ENCODE assay signal across 8 cellular contexts in the genomic region with DNA sequence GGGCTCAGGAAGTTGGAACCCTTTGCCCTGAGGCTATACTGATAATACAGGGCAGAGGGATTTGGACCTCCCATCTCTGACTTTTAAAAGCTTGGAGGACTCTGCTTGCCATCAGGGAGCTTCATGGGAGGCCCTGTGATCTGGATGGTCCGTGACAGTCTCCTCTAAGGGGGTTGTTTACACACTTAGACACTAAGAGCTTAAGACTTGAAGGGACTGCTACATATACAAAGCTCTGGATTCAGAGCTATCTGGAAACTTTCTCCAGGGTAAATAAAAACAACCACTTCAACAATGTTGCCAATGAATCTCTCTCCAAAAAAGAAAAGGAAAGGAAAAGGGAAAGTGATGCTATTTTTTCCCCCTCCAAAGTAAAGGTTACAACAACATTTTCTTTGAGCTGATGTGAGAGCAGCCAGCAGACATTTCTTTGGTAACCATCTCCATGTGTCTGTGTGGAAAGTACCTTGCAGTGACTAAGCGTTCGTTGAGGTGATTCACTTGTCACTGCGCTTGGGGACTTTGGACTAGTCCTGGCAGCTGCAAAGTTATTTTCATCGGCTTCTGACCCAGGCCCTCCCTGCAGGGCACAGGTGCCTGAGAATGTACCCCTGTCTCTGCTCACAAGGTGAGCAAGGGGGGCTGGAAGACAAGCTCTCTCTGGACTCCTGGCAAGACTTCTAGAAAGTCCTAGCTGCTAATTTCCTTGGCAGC.
DNase-seq lines count a peak whose midpoint lies in the region; ATAC-seq, FAIRE-seq and TF ChIP-seq lines count a peak whose summit lies in the region.

No MANE protein-coding gene starts in this region.

- no peak overlapping the region for H3K4ac ChIP-seq in neuronal stem cell (ENCODE audit: low read length)

- no peak overlapping the region for H3K18ac ChIP-seq in neuronal stem cell (ENCODE audit: low read length)

- FAIRE-seq in H54 (lab: Jason Lieb, UNC): peak; percentile 88

- H3K27ac ChIP-seq in Panc1 (ENCODE audit: low read length): peak overlapping the region; percentile 44; the same call in 1 of the 2 replicates
- H3K27ac ChIP-seq in suprapubic skin: peak overlapping the region; percentile 85
- H3K27ac ChIP-seq in neuronal stem cell (replicated peaks; ENCODE audit: low read length): no peak overlapping the region

- no peak overlapping the region for H2BK5ac ChIP-seq in neuronal stem cell (ENCODE audit: low read length)

- H3K23ac ChIP-seq in neuronal stem cell (ENCODE audit: low read depth, low read length, poor library complexity): no peak overlapping the region

- CTCF ChIA-PET in Panc1 (lab: Charles Lee): no interaction called here

- no peak overlapping the region for H2BK15ac ChIP-seq in neuronal stem cell (ENCODE audit: low read length)

- H3K4me1 ChIP-seq in Panc1 (ENCODE audit: control insufficient read depth, insufficient read depth, low read length) (peaks cover 11% of the 10 kb centered on the region; the same call in 1 of the 2 replicates), suprapubic skin (peaks cover 44% of the 10 kb centered on the region), neuronal stem cell (ENCODE audit: control insufficient read depth in 2 of 2, insufficient read depth in 1 of 2, low read depth in 1 of 2, low read length in 2 of 2) (peaks cover 0 to 5% of the 10 kb centered on the region in 2 donors)

- no peak for TF ChIP-seq EP300 in suprapubic skin (IDR thresholded peaks at IDR 0.05)

- H3K36me3 ChIP-seq in Panc1 (ENCODE audit: control insufficient read depth, insufficient read depth, low read length) (no peaks in the 10 kb centered on the region), suprapubic skin (no peaks in the 10 kb centered on the region), neuronal stem cell (replicated peaks in 1 of 2; ENCODE audit: control insufficient read depth in 2 of 2, insufficient read depth in 2 of 2, low read length in 2 of 2) (no peaks in the 10 kb centered on the region)

- H3K27me3 ChIP-seq in Panc1 (ENCODE audit: control insufficient read depth, insufficient read depth, low read length) (no peaks in the 10 kb centered on the region), suprapubic skin (no peaks in the 10 kb centered on the region), neuronal stem cell (ENCODE audit: control insufficient read depth in 3 of 3, insufficient read depth in 3 of 3, low read depth in 1 of 3, low read length in 3 of 3) (no peaks in the 10 kb centered on the region)

- H2AK5ac ChIP-seq in neuronal stem cell (ENCODE audit: low read depth, low read length): no peak overlapping the region

- peak; percentile 78 for ATAC-seq in Panc1

- no peak overlapping the region for H3K9ac ChIP-seq in neuronal stem cell (ENCODE audit: low read depth, low read length, poor library complexity)

- no peak for TF ChIP-seq CTCF in GM12865 (IDR thresholded peaks at IDR 0.05; ENCODE audit: insufficient read depth, low read depth, low read length, missing control alignments)
- TF ChIP-seq CTCF in Panc1 (IDR thresholded peaks at IDR 0.05): no peak
- no peak for TF ChIP-seq CTCF in suprapubic skin (IDR thresholded peaks at IDR 0.05)

- TF ChIP-seq POLR2A in H54 (IDR thresholded peaks at IDR 0.05; ENCODE audit: low read depth, low read length): no peak
- peak in 1 of 2 donors; percentile 4 for TF ChIP-seq POLR2A in suprapubic skin (IDR thresholded peaks at IDR 0.05)

- WGBS in suprapubic skin: 19% methylated on average over 5 of the region's 5 CpGs
- no CpG with 5 or more reads among the region's 5 CpGs for WGBS in neuronal stem cell (ENCODE audit: extremely low coverage in 2 of 2, insufficient read length in 2 of 2, insufficient replicate concordance in 1 of 2), 2 donors

- no peak overlapping the region for H4K8ac ChIP-seq in neuronal stem cell (ENCODE audit: low read depth, low read length)

- no peak overlapping the region for H3K14ac ChIP-seq in neuronal stem cell (ENCODE audit: low read length)

- DNase-seq in GM12865 (ENCODE audit: low read depth) (peak; percentile 84), H54 (ENCODE audit: insufficient read length, low spot score) (no peak), Panc1 (ENCODE audit: low read depth, low spot score) (peak; percentile 50), foreskin melanocyte (peak; percentile 3), suprapubic skin (ENCODE audit: low spot score in 2 of 2) (no peak), neuronal stem cell (ENCODE audit: low spot score) (no peak)
- DNase-seq in stimulated activated CD8-positive, alpha-beta memory T cell treated with anti-CD3 and anti-CD28 coated beads, Interleukin-4, amount 100 ng/mL, for 48 hours: no peak
- no peak for DNase-seq in activated CD8-positive, alpha-beta memory T cell treated with anti-CD3 and anti-CD28 coated beads for 24 hours

- intact Hi-C loops in Panc1 (cut with micrococcal nuclease; ENCODE audit: unreplicated experiment): no loop called here

- no peak overlapping the region for H4K91ac ChIP-seq in neuronal stem cell (ENCODE audit: low read depth, low read length, poor library complexity)

- no peak overlapping the region for H2AFZ ChIP-seq in neuronal stem cell (ENCODE audit: low read length)

- H3K4me2 ChIP-seq in neuronal stem cell (ENCODE audit: insufficient read depth, low read length, poor library complexity, severe bottlenecking): no peak overlapping the region

- H2BK12ac ChIP-seq in neuronal stem cell (ENCODE audit: low read length): no peak overlapping the region

- H3K4me3 ChIP-seq in GM12865 (ENCODE audit: low read depth, low read length): peak overlapping the region; percentile 23; the same call in 1 of the 2 replicates
- H3K4me3 ChIP-seq in Panc1 (ENCODE audit: low read depth in 2 of 2, low read length in 2 of 2): no peak overlapping the region
- H3K4me3 ChIP-seq in suprapubic skin: no peak overlapping the region
- H3K4me3 ChIP-seq in neuronal stem cell (ENCODE audit: low read length in 2 of 2): no peak overlapping the region

- POLR2A ChIA-PET in Panc1 (lab: Charles Lee): no interaction called here

- H3K79me1 ChIP-seq in neuronal stem cell (ENCODE audit: low read depth, low read length): no peaks in the 10 kb centered on the region

- in situ Hi-C loops in Panc1 (cut with HindIII; ENCODE audit: low pct_unique_long_range_greater_than_20kb, low sequenced_read_pairs): no loop called here

- H2BK120ac ChIP-seq in neuronal stem cell (ENCODE audit: low read depth, low read length): no peak overlapping the region

- no TSS peak for BruUV-seq in Panc1 (replicated peaks; lab: Mats Ljungman, UMichigan)

- H3K9me3 ChIP-seq in Panc1 (ENCODE audit: control insufficient read depth, insufficient read depth, low read depth, low read length) (no peaks in the 10 kb centered on the region), suprapubic skin (no peaks in the 10 kb centered on the region), neuronal stem cell (replicated peaks in 1 of 2; ENCODE audit: control insufficient read depth in 2 of 2, insufficient read depth in 1 of 2, low read depth in 1 of 2, low read length in 2 of 2) (no peaks in the 10 kb centered on the region)

Comparison
In these comparisons a context has a peak if more than half of its experiments do, and no peak if none do; other contexts are left out.
1. DNase-seq: peak in GM12865 (single experiment), Panc1 (single experiment) and foreskin melanocyte (single experiment); none in H54 (single experiment), suprapubic skin (0 of 2), stimulated activated CD8-positive, alpha-beta memory T cell treated with anti-CD3 and anti-CD28 coated beads, Interleukin-4, amount 100 ng/mL, for 48 hours (single experiment), activated CD8-positive, alpha-beta memory T cell treated with anti-CD3 and anti-CD28 coated beads for 24 hours (single experiment) and neuronal stem cell (single experiment).